ENCODE assay signal across 11 cellular contexts in genomic region chr20:61895686-61896057, GRCh38.
"Had no signal": no experiment of that assay in that cellular context is flagged by ENCODE, and none has a peak within 500 bp of the region (broad histone marks: within the 10 kb centered on the region; RNA-seq: fewer than 3 reads in every experiment).

No MANE protein-coding gene starts in this region.

- H3K9me3 ChIP-seq: Peyer's patch, SK-N-SH had no signal

- H3K4me3 Mint-ChIP-seq: IgD-negative memory B cell had no signal

- H3K36me3 ChIP-seq: Peyer's patch had no signal

- H3K27me3 ChIP-seq: Peyer's patch had no signal

- H3K4me3 ChIP-seq: K562, PC-9, Peyer's patch had no signal

- H3K36me3 Mint-ChIP-seq: IgD-negative memory B cell had no signal

- DNase-seq: NCI-H1436; NCI-H2081 treated with DMSO at 0.1 percent for 48 hours; NCI-H226; NCI-H524 treated with DMSO at 0.1 percent for 48 hours; NK-92 treated with Interleukin-12 subunit alpha and Interleukin-12 subunit beta, amount 100 ng/mL, for 24 hours; Peyer's patch had no signal

- H3K27ac ChIP-seq: KMS-11, PC-9, Peyer's patch had no signal

- H3K9ac ChIP-seq: KMS-11, SK-N-SH had no signal

- H3K4me1 Mint-ChIP-seq: IgD-negative memory B cell had no signal

- H2AFZ ChIP-seq: PC-9 had no signal

- H3K4me2 ChIP-seq: KMS-11, PC-9, SK-N-SH had no signal

- H3K4me1 ChIP-seq: Peyer's patch had no signal

- H3K27ac Mint-ChIP-seq: IgD-negative memory B cell had no signal
